14 cellular contexts compared by ENCODE assay signal in genomic region chr1:58720680-58721079, GRCh38. TPM values are rescaled to one million over a fixed set of nuclear protein-coding genes. Genes with fewer than 3 reads are reported as not detected.
DNase-seq lines count a peak whose midpoint lies in the region; ATAC-seq, FAIRE-seq and TF ChIP-seq lines count a peak whose summit lies in the region.
"Had no signal": no experiment of that assay in that cellular context is flagged by ENCODE, and none has a peak within 500 bp of the region (broad histone marks: within the 10 kb centered on the region; RNA-seq: fewer than 3 reads in every experiment).

No MANE protein-coding gene starts in this region.

- H3K79me1 ChIP-seq in IMR-90 (ENCODE audit: low read depth in 1 of 2, low read length in 2 of 2), result no peaks in the 10 kb centered on the region

- no peak overlapping the region for H3K23ac ChIP-seq in IMR-90 (ENCODE audit: low read depth, low read length)

- H3K36me3 ChIP-seq in IMR-90 (ENCODE audit: control insufficient read depth, insufficient read depth, low read length) (no peaks in the 10 kb centered on the region), K562 (ENCODE audit: control insufficient read depth, insufficient read depth, low read length) (no peaks in the 10 kb centered on the region), ascending aorta (no peaks in the 10 kb centered on the region)

- FAIRE-seq in K562 (lab: Jason Lieb, UNC), result no peak
- FAIRE-seq: D721Med, H54 had no signal

- H2BK20ac ChIP-seq in IMR-90 (ENCODE audit: low read depth, low read length), result no peak overlapping the region

- TF ChIP-seq EP300 in K562 (IDR thresholded peaks at IDR 0.05; ENCODE audit: low read length), result no peak

- no peak overlapping the region for H2AK9ac ChIP-seq in IMR-90 (replicated peaks; ENCODE audit: low read depth, low read length, poor library complexity)

- no peaks in the 10 kb centered on the region for H3K27me3 Mint-ChIP-seq in activated T-cell treated with anti-CD3 and anti-CD28 coated beads, Interleukin-2, amount 50 U/mL, for 72 hours (ENCODE audit: low read depth)
- H3K27me3 Mint-ChIP-seq: B cell; CD4-positive, alpha-beta memory T cell had no signal

- no TSS peak for BruUV-seq in IMR-90 (replicated peaks; lab: Mats Ljungman, UMichigan)
- BruUV-seq in K562 (replicated peaks; lab: Mats Ljungman, UMichigan), result no TSS peak

- POLR2A ChIA-PET in IMR-90 (lab: Charles Lee; ENCODE audit: unreplicated experiment), result no interaction called here
- POLR2A ChIA-PET in K562 (lab: Yijun Ruan, JAX), result interaction anchor here (0.6 kb wide), 1 partner anchor 1661 kb away, joined by 3 read pairs; no protein-coding TSS in a partner anchor

- no peak overlapping the region for H3K4me2 ChIP-seq in IMR-90 (ENCODE audit: low read depth, low read length)
- H3K4me2 ChIP-seq in K562 (ENCODE audit: insufficient read depth, low read length), result no peak overlapping the region

- H3K9ac ChIP-seq in IMR-90 (ENCODE audit: low read depth, low read length) (no peak overlapping the region), K562 (ENCODE audit: insufficient read depth in 1 of 2, low read depth in 2 of 2, low read length in 2 of 2) (no peak overlapping the region)

- H3K14ac ChIP-seq in IMR-90 (replicated peaks; ENCODE audit: low read depth, low read length), result no peak overlapping the region

- no peaks in the 10 kb centered on the region for H3K9me3 Mint-ChIP-seq in activated T-cell treated with anti-CD3 and anti-CD28 coated beads, Interleukin-2, amount 50 U/mL, for 72 hours
- H3K9me3 Mint-ChIP-seq: CD4-positive, alpha-beta memory T cell had no signal

- 0 out of 3 replicates have a peak overlapping the region, but pooled peaks have one; percentile 4 for H2BK15ac ChIP-seq in IMR-90 (ENCODE audit: low read depth, low read length)

- H4K20me1 ChIP-seq in IMR-90 (ENCODE audit: insufficient read depth, low read length) (no peaks in the 10 kb centered on the region), K562 (replicated peaks; ENCODE audit: control insufficient read depth, insufficient read depth, low read length) (no peaks in the 10 kb centered on the region)

- H3K18ac ChIP-seq in IMR-90 (ENCODE audit: low read depth, low read length), result no peak overlapping the region

- H3K4me3 Mint-ChIP-seq in activated T-cell treated with anti-CD3 and anti-CD28 coated beads, Interleukin-2, amount 50 U/mL, for 72 hours, result no peak overlapping the region
- H3K4me3 Mint-ChIP-seq: B cell; CD4-positive, alpha-beta memory T cell had no signal

- DNase-seq in EL (peak; percentile 44), IMR-90 (peak; percentile 52), K562 (ENCODE audit: extremely low read depth in 1 of 4, low spot score in 3 of 4) (no peak), fibroblast of mammary gland (ENCODE audit: low read depth) (peak; percentile 32), ascending aorta (ENCODE audit: low spot score in 2 of 2) (no peak), GM13977 (ENCODE audit: low spot score) (no peak)
- DNase-seq in activated T-cell treated with anti-CD3 and anti-CD28 coated beads, Interleukin-2, amount 50 U/mL, for 72 hours, result no peak
- DNase-seq: CD4-positive, alpha-beta memory T cell; DMS79 treated with DMSO at 0.1 percent for 48 hours; NCI-H1092; NCI-H2107 had no signal

- no peak overlapping the region for H3K4ac ChIP-seq in IMR-90 (ENCODE audit: low read depth, low read length)

- no peaks in the 10 kb centered on the region for H3K9me1 ChIP-seq in IMR-90 (ENCODE audit: insufficient read depth, low read length)
- H3K9me1 ChIP-seq in K562 (ENCODE audit: control insufficient read depth, insufficient read depth, low read length), result no peaks in the 10 kb centered on the region

- TF ChIP-seq CTCF in IMR-90 (conservative IDR thresholded peaks at IDR 0.05; ENCODE audit: low read depth, low read length) (no peak), K562 (IDR thresholded peaks at IDR 0.05 in 2 of 3, conservative IDR thresholded peaks at IDR 0.05 in 1 of 3; ENCODE audit: insufficient read depth in 2 of 3, low read depth in 1 of 3, low read length in 3 of 3) (no peak), fibroblast of mammary gland (conservative IDR thresholded peaks at IDR 0.05; ENCODE audit: control insufficient read depth, insufficient read depth, low read depth, low read length) (no peak), ascending aorta (IDR thresholded peaks at IDR 0.05) (no peak), GM13977 (IDR thresholded peaks at IDR 0.05; ENCODE audit: extremely low read depth, insufficient read depth, missing control alignments) (no peak)

- H3K27ac Mint-ChIP-seq in activated T-cell treated with anti-CD3 and anti-CD28 coated beads, Interleukin-2, amount 50 U/mL, for 72 hours, result no peak overlapping the region
- H3K27ac Mint-ChIP-seq: B cell had no signal

- no peaks in the 10 kb centered on the region for H3K27me3 ChIP-seq in IMR-90 (ENCODE audit: control insufficient read depth, insufficient read depth, low read length)
- H3K27me3 ChIP-seq in K562 (ENCODE audit: control insufficient read depth in 2 of 2, insufficient read depth in 2 of 2, low read length in 2 of 2), result peaks cover 11 to 26% of the 10 kb centered on the region in 2 experiments
- H3K27me3 ChIP-seq in ascending aorta, result no peaks in the 10 kb centered on the region

- no peak overlapping the region for H3K56ac ChIP-seq in IMR-90 (ENCODE audit: extremely low read depth, insufficient read depth, low read length)

- no peaks in the 10 kb centered on the region for H3K79me2 ChIP-seq in K562 (ENCODE audit: control insufficient read depth, insufficient read depth, low read length)

- H4K91ac ChIP-seq in IMR-90 (ENCODE audit: insufficient read depth, low read depth, low read length), result no peak overlapping the region

- H2AFZ ChIP-seq in IMR-90 (replicated peaks; ENCODE audit: low read length, poor library complexity) (no peak overlapping the region), K562 (ENCODE audit: low read depth, low read length) (no peak overlapping the region)

- H3K4me3 ChIP-seq in IMR-90 (ENCODE audit: insufficient read depth, low read depth, low read length) (no peak overlapping the region), K562 (no peak overlapping the region), fibroblast of mammary gland (ENCODE audit: control insufficient read depth, low read depth, low read length) (no peak overlapping the region), ascending aorta (no peak overlapping the region)

- H3K36me3 Mint-ChIP-seq in activated T-cell treated with anti-CD3 and anti-CD28 coated beads, Interleukin-2, amount 50 U/mL, for 72 hours (ENCODE audit: insufficient read depth in 2 of 2), result no peaks in the 10 kb centered on the region
- H3K36me3 Mint-ChIP-seq: CD4-positive, alpha-beta memory T cell had no signal

- H2BK120ac ChIP-seq in IMR-90 (ENCODE audit: low read depth, low read length), result no peak overlapping the region

- H3K4me1 ChIP-seq in IMR-90 (ENCODE audit: control insufficient read depth, insufficient read depth, low read length), result peaks cover 11% of the 10 kb centered on the region
- H3K4me1 ChIP-seq in K562 (replicated peaks in 1 of 2; ENCODE audit: control insufficient read depth in 2 of 2, insufficient read depth in 2 of 2, low read length in 2 of 2), result no peaks in the 10 kb centered on the region
- no peaks in the 10 kb centered on the region for H3K4me1 ChIP-seq in ascending aorta

- 83% methylated on average over 2 of the region's 2 CpGs; no CpG with 5 or more reads in 1 of the 2 experiments for WGBS in IMR-90 (ENCODE audit: extremely low coverage in 2 of 2, insufficient read length in 1 of 2), 2 experiments
- WGBS in K562 (ENCODE audit: insufficient coverage, low coverage, missing lambda C conversion rate), result 7% methylated on average over 2 of the region's 2 CpGs

- peaks cover 13% of the 10 kb centered on the region for H3K4me1 Mint-ChIP-seq in activated T-cell treated with anti-CD3 and anti-CD28 coated beads, Interleukin-2, amount 50 U/mL, for 72 hours (ENCODE audit: low read depth)

- in situ Hi-C loops in IMR-90 (cut with MboI; ENCODE audit: low sequenced_read_pairs), result no loop called here
- in situ Hi-C loops in K562 (cut with MboI), result no loop called here
- in situ Hi-C loops in GM13977 (cut with MboI; ENCODE audit: low pct_unique_long_range_greater_than_20kb, low sequenced_read_pairs, unreplicated experiment), result no loop called here

- no peak overlapping the region for H4K8ac ChIP-seq in IMR-90 (ENCODE audit: low read depth in 2 of 2, low read length in 2 of 2)

- H2BK5ac ChIP-seq in IMR-90 (ENCODE audit: low read depth, low read length, poor library complexity, severe bottlenecking), result no peak overlapping the region

- no peak overlapping the region for H4K5ac ChIP-seq in IMR-90 (ENCODE audit: low read depth, low read length)

- CTCF ChIA-PET in IMR-90 (lab: Yijun Ruan, JAX) (no interaction called here), K562 (lab: Yijun Ruan, JAX; ENCODE audit: low intra/inter-chr PET ratio) (no interaction called here)

- no peak for TF ChIP-seq POLR2A in IMR-90 (IDR thresholded peaks at IDR 0.05; ENCODE audit: low read depth, low read length)
- TF ChIP-seq POLR2A in K562 (conservative IDR thresholded peaks at IDR 0.05), result no peak

- intact Hi-C loops in IMR-90 (cut with micrococcal nuclease) (no loop called here), K562 (cut with micrococcal nuclease) (no loop called here), ascending aorta (cut with DNase I) (no loop called here)

- ATAC-seq in IMR-90 (ENCODE audit: low read depth) (no peak), K562 (no peak)
- no peak for ATAC-seq in activated T-cell treated with anti-CD3 and anti-CD28 coated beads, Interleukin-2, amount 50 U/mL, for 72 hours (replicated peaks in 1 of 2)

- no peak for TF ChIP-seq RAD21 in IMR-90 (IDR thresholded peaks at IDR 0.05; ENCODE audit: low read length)
- TF ChIP-seq RAD21 in K562 (CRISPR knock-in tag; conservative IDR thresholded peaks at IDR 0.05 in 1 of 2, IDR thresholded peaks at IDR 0.05 in 1 of 2), result no peak

- H3K27ac ChIP-seq in IMR-90 (ENCODE audit: insufficient read depth, low read length), result no peak overlapping the region
- no peak overlapping the region for H3K27ac ChIP-seq in K562 (ENCODE audit: extremely low read depth, low read depth, low read length)
- H3K27ac ChIP-seq in ascending aorta, result no peak overlapping the region

- dilution Hi-C loops in IMR-90 (cut with HindIII; ENCODE audit: low sequenced_read_pairs, unreplicated experiment), result no loop called here

- H3K9me3 ChIP-seq in IMR-90 (ENCODE audit: control insufficient read depth, insufficient read depth, low read length) (no peaks in the 10 kb centered on the region), K562 (replicated peaks; ENCODE audit: control insufficient read depth, insufficient read depth, low read depth, low read length) (no peaks in the 10 kb centered on the region), ascending aorta (no peaks in the 10 kb centered on the region)

- no peak overlapping the region; the same call in 1 of the 2 replicates for H2AK5ac ChIP-seq in IMR-90 (ENCODE audit: low read depth, low read length)

RNA-seq across cellular contexts. Expression of gene MYSM1, which starts 20.8 kb away (rescaled TPM):
- total RNA-seq in IMR-90 (2012; rRNA removed) (9.1 and 17.8 TPM in 2 replicates), K562 (2014; rRNA removed) (14.8 and 15.3 TPM in 2 replicates), K562 (2014; rRNA removed; fragmentation: Illumina TruSeq; extraction: Trizol) (34.1 and 35.0 TPM in 2 replicates), K562 (2015; rRNA removed; fragmentation: Illumina TruSeq; extraction: Trizol) (27.6 and 32.3 TPM in 2 replicates), K562 (2021) (30.1 and 34.0 TPM in 2 replicates), ascending aorta (11.2 TPM)
- polyA plus RNA-seq in IMR-90 (2012; rRNA removed) (10.7 and 15.7 TPM in 2 replicates), K562 (2011; rRNA removed) (50.9 and 52.8 TPM in 2 replicates), K562 (2014; fragmentation: Illumina TruSeq; extraction: Trizol) (21.5 and 30.7 TPM in 2 replicates), K562 (2014; fragmentation: Nextera tagmentation; extraction: Ambion mirVana) (10 to 100 TPM; 12.9 to 16.1 TPM), K562 (2014; rRNA removed) (27.3 and 32.5 TPM in 2 replicates)
- polyA plus RNA-seq in IMR-90 (2012; cell fraction: cytosol; rRNA removed), result 0.73 and 0.77 TPM in 2 replicates
- polyA plus RNA-seq in IMR-90 (2012; cell fraction: nucleus; rRNA removed; ENCODE audit: low replicate concordance), result 8.4 and 58.0 TPM in 2 replicates
- total RNA-seq in K562 (2011; cell fraction: chromatin; rRNA removed; ENCODE audit: low replicate concordance), result 41.2 and 212 TPM in 2 replicates
- total RNA-seq in K562 (2011; cell fraction: nucleolus; rRNA removed), result 19.0 and 31.5 TPM in 2 replicates
- total RNA-seq in K562 (2011; cell fraction: nucleoplasm; rRNA removed), result 78.8 and 129 TPM in 2 replicates
- 5.8 and 15.6 TPM in 2 replicates for polyA plus RNA-seq in K562 (2011; cell fraction: cytosol; rRNA removed)
- 93.1 and 132 TPM in 2 replicates for polyA plus RNA-seq in K562 (2011; cell fraction: nucleus; rRNA removed)
- polyA plus RNA-seq in K562 (2012), result 16.3 and 19.2 TPM in 2 replicates
- 61.9 and 82.4 TPM in 2 replicates for polyA minus RNA-seq in K562 (2011; rRNA and poly(A)+ RNA removed)
- polyA minus RNA-seq in K562 (2011; cell fraction: cytosol; rRNA and poly(A)+ RNA removed), result 12.4 and 14.9 TPM in 2 replicates
- 74.5 and 153 TPM in 2 replicates for polyA minus RNA-seq in K562 (2011; cell fraction: nucleus; rRNA and poly(A)+ RNA removed)
- 10 to 100 TPM; 41.4 to 51.4 TPM for total RNA-seq in activated T-cell treated with anti-CD3 and anti-CD28 coated beads, Interleukin-2, amount 50 U/mL, for 72 hours

Comparison
In these comparisons a context has a peak if more than half of its experiments do, and no peak if none do; other contexts are left out.
1. DNase-seq: peak in EL (single experiment), IMR-90 (single experiment) and fibroblast of mammary gland (single experiment); none in K562 (0 of 4), ascending aorta (0 of 2), GM13977 (single experiment) and activated T-cell treated with anti-CD3 and anti-CD28 coated beads, Interleukin-2, amount 50 U/mL, for 72 hours (0 of 2).